Comparison of ENCODE assay signal across 8 cellular contexts in genomic region chr10:113563306-113564088, GRCh38. TPM values are rescaled to one million over a fixed set of nuclear protein-coding genes. Genes with fewer than 3 reads are reported as not detected.
DNase-seq lines count a peak whose midpoint lies in the region; ATAC-seq and TF ChIP-seq lines count a peak whose summit lies in the region.

No MANE protein-coding gene starts in this region.

- H3K4me3 Mint-ChIP-seq in GM23338, result peak overlapping the region; percentile 60
- H3K4me3 Mint-ChIP-seq in activated naive CD8-positive, alpha-beta T cell treated with anti-CD3 and anti-CD28 coated beads, Interleukin-2, amount 50 U/mL, for 24 hours, result peak overlapping the region; percentile 64

- H3K36me3 ChIP-seq in GM23338 (ENCODE audit: insufficient read depth) (no peaks in the 10 kb centered on the region), SU-DHL-6 (ENCODE audit: low read length) (no peaks in the 10 kb centered on the region), heart right ventricle (no peaks in the 10 kb centered on the region), psoas muscle (ENCODE audit: insufficient read depth in 1 of 2, low read depth in 1 of 2) (no peaks in the 10 kb centered on the region)

- peak; percentile 89 to 98 for TF ChIP-seq CTCF in GM23338 (conservative IDR thresholded peaks at IDR 0.05; ENCODE audit: low read depth in 2 of 2)
- peak; percentile 99 for TF ChIP-seq CTCF in LNCAP (IDR thresholded peaks at IDR 0.05)
- peak; percentile 78 for TF ChIP-seq CTCF in SU-DHL-6 (IDR thresholded peaks at IDR 0.05; ENCODE audit: insufficient read depth, low read length, poor library complexity, severe bottlenecking)
- TF ChIP-seq CTCF in heart right ventricle (IDR thresholded peaks at IDR 0.05), result peak; percentile 92 to 99 (median 98)
- peak; percentile 99 for TF ChIP-seq CTCF in psoas muscle (IDR thresholded peaks at IDR 0.05)

- H2AFZ ChIP-seq in GM23338 (0 out of 2 replicates have a peak overlapping the region, but pooled peaks have one; percentile 18), SU-DHL-6 (ENCODE audit: low read depth, low read length, severe bottlenecking) (no peak overlapping the region)

- H3K27ac Mint-ChIP-seq in GM23338, result no peak overlapping the region
- H3K27ac Mint-ChIP-seq in activated naive CD8-positive, alpha-beta T cell treated with anti-CD3 and anti-CD28 coated beads, Interleukin-2, amount 50 U/mL, for 24 hours, result no peak overlapping the region

- no peaks in the 10 kb centered on the region for H3K9me2 ChIP-seq in GM23338 (ENCODE audit: insufficient read depth)
- no peaks in the 10 kb centered on the region for H3K9me2 ChIP-seq in SU-DHL-6 (replicated peaks; ENCODE audit: insufficient read depth, low read length)

- H3K4me3 ChIP-seq in GM23338 (0 out of 2 replicates have a peak overlapping the region, but pooled peaks have one; percentile 17), SU-DHL-6 (ENCODE audit: insufficient read depth, low read length, poor library complexity, severe bottlenecking) (no peak overlapping the region), heart right ventricle (peak overlapping the region in 8 of 10 donors; percentile 21 to 55 (median 46)), psoas muscle (peak overlapping the region; percentile 46)

- no peak overlapping the region for H3K9ac ChIP-seq in SU-DHL-6 (ENCODE audit: low read length)

- DNase-seq in ELR (ENCODE audit: low read depth), result peak; percentile 76
- peak; percentile 89 for DNase-seq in GM23338 (ENCODE audit: low spot score)
- peak; percentile 82 for DNase-seq in activated naive CD8-positive, alpha-beta T cell treated with anti-CD3 and anti-CD28 coated beads, Interleukin-2, amount 50 U/mL, for 24 hours
- peak; percentile 55 to 79 for DNase-seq in heart right ventricle
- DNase-seq in psoas muscle, result peak; percentile 73 to 89
- DNase-seq in ureter (ENCODE audit: low spot score), result peak; percentile 77

- 8 to 10% methylated on average over 18 of the region's 18 CpGs for WGBS in heart right ventricle, 2 donors
- 8 to 14% (median 8%) methylated on average over 18 of the region's 18 CpGs for WGBS in psoas muscle, 3 donors

- H3K36me3 Mint-ChIP-seq in GM23338 (ENCODE audit: low read depth), result no peaks in the 10 kb centered on the region; the same call in 2 of the 3 replicates
- no peaks in the 10 kb centered on the region for H3K36me3 Mint-ChIP-seq in activated naive CD8-positive, alpha-beta T cell treated with anti-CD3 and anti-CD28 coated beads, Interleukin-2, amount 50 U/mL, for 24 hours (ENCODE audit: low read depth)

- peak overlapping the region; percentile 57; the same call in 1 of the 2 replicates for H3K4me2 ChIP-seq in GM23338
- peak overlapping the region; percentile 15 for H3K4me2 ChIP-seq in SU-DHL-6 (ENCODE audit: low read depth, low read length, poor library complexity, severe bottlenecking)

- H3K27me3 ChIP-seq in GM23338 (ENCODE audit: insufficient read depth) (peaks cover 52% of the 10 kb centered on the region), SU-DHL-6 (ENCODE audit: low read length) (no peaks in the 10 kb centered on the region), heart right ventricle (peaks cover 0 to 15% (median 5%) of the 10 kb centered on the region in 7 donors), psoas muscle (ENCODE audit: insufficient read depth in 3 of 3, low read length in 2 of 3) (no peaks in the 10 kb centered on the region)

- peaks cover 28% of the 10 kb centered on the region; the same call in 1 of the 2 replicates for H3K4me1 ChIP-seq in GM23338 (ENCODE audit: insufficient read depth)
- peaks cover 0 to 5% (median 0%) of the 10 kb centered on the region in 9 donors for H3K4me1 ChIP-seq in heart right ventricle
- peaks cover 30% of the 10 kb centered on the region for H3K4me1 ChIP-seq in psoas muscle

- peaks cover 60% of the 10 kb centered on the region for H3K27me3 Mint-ChIP-seq in GM23338 (ENCODE audit: insufficient read depth, low read depth, poor library complexity)
- peaks cover 2% of the 10 kb centered on the region for H3K27me3 Mint-ChIP-seq in activated naive CD8-positive, alpha-beta T cell treated with anti-CD3 and anti-CD28 coated beads, Interleukin-2, amount 50 U/mL, for 24 hours

- H3K27ac ChIP-seq in GM23338 (ENCODE audit: low read depth), result no peak overlapping the region
- H3K27ac ChIP-seq in SU-DHL-6 (ENCODE audit: low read depth, low read length), result no peak overlapping the region
- H3K27ac ChIP-seq in heart right ventricle, result no peak overlapping the region
- H3K27ac ChIP-seq in psoas muscle, result no peak overlapping the region

- peaks cover 33% of the 10 kb centered on the region for H3K4me1 Mint-ChIP-seq in GM23338
- peaks cover 4% of the 10 kb centered on the region for H3K4me1 Mint-ChIP-seq in activated naive CD8-positive, alpha-beta T cell treated with anti-CD3 and anti-CD28 coated beads, Interleukin-2, amount 50 U/mL, for 24 hours

- no peaks in the 10 kb centered on the region for H3K9me3 ChIP-seq in SU-DHL-6 (ENCODE audit: insufficient read depth, low read length)
- H3K9me3 ChIP-seq in heart right ventricle, result no peaks in the 10 kb centered on the region
- H3K9me3 ChIP-seq in psoas muscle, result no peaks in the 10 kb centered on the region

- H3F3A ChIP-seq in GM23338 (replicated peaks; ENCODE audit: low read depth), result no peaks in the 10 kb centered on the region
- no peaks in the 10 kb centered on the region for H3F3A ChIP-seq in SU-DHL-6 (ENCODE audit: insufficient read depth)

- no peaks in the 10 kb centered on the region for H3K9me3 Mint-ChIP-seq in GM23338
- H3K9me3 Mint-ChIP-seq in activated naive CD8-positive, alpha-beta T cell treated with anti-CD3 and anti-CD28 coated beads, Interleukin-2, amount 50 U/mL, for 24 hours, result no peaks in the 10 kb centered on the region

- ATAC-seq in GM23338, result peak; percentile 71
- peak; percentile 79 for ATAC-seq in activated naive CD8-positive, alpha-beta T cell treated with anti-CD3 and anti-CD28 coated beads, Interleukin-2, amount 50 U/mL, for 24 hours
- peak; percentile 76 to 92 (median 86) for ATAC-seq in heart right ventricle
- ATAC-seq in psoas muscle, result peak; percentile 88 to 95 (median 89)

- H3K79me2 ChIP-seq in GM23338 (replicated peaks; ENCODE audit: insufficient read depth), result no peaks in the 10 kb centered on the region
- no peaks in the 10 kb centered on the region for H3K79me2 ChIP-seq in SU-DHL-6 (ENCODE audit: insufficient read depth, low read length)

- H4K20me1 ChIP-seq in GM23338 (replicated peaks; ENCODE audit: insufficient read depth) (peaks cover 16% of the 10 kb centered on the region; the same call in 1 of the 2 replicates), SU-DHL-6 (ENCODE audit: low read depth, low read length) (no peaks in the 10 kb centered on the region)

- intact Hi-C loops in heart right ventricle (cut with DNase I), result loop anchor here in 3 of 10 donors (5.0 to 10.0 kb wide), 3 partner anchors 436 to 1089 kb away; no protein-coding TSS in a partner anchor
- intact Hi-C loops in psoas muscle (cut with DNase I), result loop anchor here (2.0 to 5.0 kb wide), 4 partner anchors 41 to 176 kb away; no protein-coding TSS in a partner anchor

RNA-seq across cellular contexts. Expression of gene HABP2, which starts 10.6 kb away (rescaled TPM):
- not detected in 2 replicates for total RNA-seq in GM23338 (2014; rRNA removed; shearing (Covaris generic))
- polyA plus RNA-seq in GM23338 (2016; fragmentation: Nextera tagmentation; extraction: Ambion mirVana) (not detected in 2 replicates), heart right ventricle (under 1 TPM; 0.12 to 0.51 TPM), psoas muscle (under 1 TPM; 0.01 to 0.13 (median 0.03) TPM)
- total RNA-seq in heart right ventricle (not detected), psoas muscle (under 1 TPM in 2 of 4 donors, not detected in 2; 0.15 to 0.16 TPM), ureter (0.23 TPM)
